15 cellular contexts compared by ENCODE assay signal in the genomic region with DNA sequence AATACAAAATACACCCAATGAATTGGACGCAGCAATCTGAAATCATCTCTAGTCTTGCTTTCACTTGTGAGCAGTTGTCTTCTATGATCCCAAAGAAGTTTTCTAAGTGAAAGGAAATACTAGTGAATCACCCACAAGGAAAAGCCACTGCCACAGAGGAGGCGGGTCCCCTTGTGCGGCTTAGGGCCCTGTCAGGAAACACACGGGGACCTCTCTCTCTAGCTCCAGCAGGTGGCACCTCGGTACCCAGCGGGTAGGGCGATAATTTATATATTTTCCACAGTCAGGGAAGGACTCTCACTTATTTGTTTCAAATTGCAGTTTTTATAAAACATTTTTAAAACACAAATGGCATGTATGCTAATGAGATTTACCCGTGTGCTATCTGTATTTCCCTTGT.
DNase-seq lines count a peak whose midpoint lies in the region; TF ChIP-seq lines count a peak whose summit lies in the region.
"Had no signal": no experiment of that assay in that cellular context is flagged by ENCODE, and none has a peak within 500 bp of the region (broad histone marks: within the 10 kb centered on the region; RNA-seq: fewer than 3 reads in every experiment).

No MANE protein-coding gene starts in this region.

- no peaks in the 10 kb centered on the region for H3F3A ChIP-seq in OCI-LY1 (ENCODE audit: insufficient read depth, low read length)

- H3K27ac ChIP-seq in OCI-LY1 (ENCODE audit: low read depth, low read length, poor library complexity, severe bottlenecking) (no peak overlapping the region), prostate gland (no peak overlapping the region)
- H3K27ac ChIP-seq: parathyroid adenoma, VCaP had no signal

- H3K9ac ChIP-seq in OCI-LY1 (ENCODE audit: low read length): no peak overlapping the region
- H3K9ac ChIP-seq: parathyroid adenoma had no signal

- no peak overlapping the region for H2AFZ ChIP-seq in OCI-LY1 (ENCODE audit: low read length)
- H2AFZ ChIP-seq: parathyroid adenoma had no signal

- peak; percentile 2 for DNase-seq in Caki2 (ENCODE audit: low read depth)
- no peak for DNase-seq in GM06990 (ENCODE audit: extremely low read depth, insufficient read length)
- no peak for DNase-seq in immature natural killer cell
- no peak for DNase-seq in activated gamma-delta T cell treated with Interleukin-2 at 50 U/mL for 16 hours
- DNase-seq in amygdala (lab: John Stamatoyannopoulos, UW): no peak
- DNase-seq in prostate gland (ENCODE audit: low spot score): no peak
- DNase-seq: MM.1S, NCI-H2107, NCI-H526 treated with DMSO at 0.1 percent for 48 hours, SW 1271 had no signal

- no peaks in the 10 kb centered on the region for H4K20me1 ChIP-seq in OCI-LY1 (ENCODE audit: insufficient read depth, low read length)

- H3K4me1 Mint-ChIP-seq in immature natural killer cell: peaks cover 19 to 45% of the 10 kb centered on the region in 2 donors

- no peak overlapping the region for H3K4me2 ChIP-seq in OCI-LY1 (ENCODE audit: low read length)
- H3K4me2 ChIP-seq: smooth muscle cell had no signal

- peaks cover 26 to 66% (median 36%) of the 10 kb centered on the region in 3 donors for H3K36me3 Mint-ChIP-seq in immature natural killer cell

- no peak for TF ChIP-seq POLR2A in prostate gland (IDR thresholded peaks at IDR 0.05)

- H3K27me3 Mint-ChIP-seq in immature natural killer cell (ENCODE audit: low read depth in 3 of 3): peaks cover 0 to 4% (median 0%) of the 10 kb centered on the region in 3 donors

- WGBS in prostate gland: 96% methylated on average over 8 of the region's 8 CpGs

- H3K9me2 ChIP-seq in OCI-LY1 (ENCODE audit: low read depth, low read length): no peaks in the 10 kb centered on the region

- in situ Hi-C loops in Caki2 (cut with HindIII; ENCODE audit: low pct_unique_long_range_greater_than_20kb, low sequenced_read_pairs): no loop called here

- H3K27ac Mint-ChIP-seq in immature natural killer cell: peak overlapping the region in 4 of 6 donors; percentile 14 to 81 (median 19)

- H3K4me3 ChIP-seq in GM06990 (replicated peaks; ENCODE audit: low read depth, low read length): no peak overlapping the region
- no peak overlapping the region for H3K4me3 ChIP-seq in OCI-LY1 (ENCODE audit: low read depth, low read length, poor library complexity, severe bottlenecking)
- H3K4me3 ChIP-seq in prostate gland: no peak overlapping the region
- H3K4me3 ChIP-seq: smooth muscle cell had no signal

- H3K36me3 ChIP-seq in GM06990 (ENCODE audit: control insufficient read depth, insufficient read depth, low read length) (peaks cover 6% of the 10 kb centered on the region), OCI-LY1 (ENCODE audit: insufficient read depth, low read length) (peaks cover 22% of the 10 kb centered on the region; the same call in 1 of the 2 replicates), prostate gland (no peaks in the 10 kb centered on the region)

- no peaks in the 10 kb centered on the region for H3K9me3 Mint-ChIP-seq in immature natural killer cell
- H3K9me3 Mint-ChIP-seq: CD14-positive monocyte had no signal

- intact Hi-C loops in prostate gland (cut with DNase I): no loop called here

- H3K27me3 ChIP-seq in GM06990 (replicated peaks; ENCODE audit: control insufficient read depth, insufficient read depth, low read length) (no peaks in the 10 kb centered on the region), OCI-LY1 (ENCODE audit: insufficient read depth, low read length) (no peaks in the 10 kb centered on the region), prostate gland (replicated peaks; ENCODE audit: insufficient read depth) (no peaks in the 10 kb centered on the region)

- no peaks in the 10 kb centered on the region for H3K9me3 ChIP-seq in OCI-LY1 (ENCODE audit: low read length)
- no peaks in the 10 kb centered on the region for H3K9me3 ChIP-seq in prostate gland

- H3K4me1 ChIP-seq in OCI-LY1 (ENCODE audit: insufficient read depth, low read length, severe bottlenecking) (no peaks in the 10 kb centered on the region), prostate gland (replicated peaks) (no peaks in the 10 kb centered on the region)
- H3K4me1 ChIP-seq: parathyroid adenoma had no signal

- TF ChIP-seq CTCF in GM06990 (IDR thresholded peaks at IDR 0.05; ENCODE audit: insufficient read depth, low read length, poor library complexity, severe bottlenecking) (peak; percentile 15), OCI-LY1 (IDR thresholded peaks at IDR 0.05; ENCODE audit: low read length) (peak; percentile 31; the same call in 1 of the 2 replicates), prostate gland (IDR thresholded peaks at IDR 0.05) (no peak)

- H3K79me2 ChIP-seq in OCI-LY1 (ENCODE audit: insufficient read depth, low read length): no peaks in the 10 kb centered on the region
- H3K79me2 ChIP-seq: parathyroid adenoma had no signal

- peak overlapping the region in 1 of 5 donors; percentile 20 for H3K4me3 Mint-ChIP-seq in immature natural killer cell
- H3K4me3 Mint-ChIP-seq: CD14-positive monocyte had no signal

Comparison
In these comparisons a context has a peak if more than half of its experiments do, and no peak if none do; other contexts are left out.
1. CTCF ChIP-seq: peak in GM06990 (single experiment) and OCI-LY1 (single experiment); none in prostate gland (0 of 4).